ENCODE assay signal across 1 cellular context in genomic region chr2:162343824-162344616, GRCh38.
TF ChIP-seq lines count a peak whose summit lies in the region.

TSS of gene GCA (plus strand) at chr2:162344132. CDS start at chr2:162344249, 117 bp downstream.

TF ChIP-seq in HepG2, 621 proteins besides CTCF, POLR2A, EP300 and RAD21 (continued from another document and continues in another):
- TF ChIP-seq HNF1A (IDR thresholded peaks at IDR 0.05; ENCODE audit: low read depth), result no peak
- TF ChIP-seq HNF1A (CRISPR knock-in tag; IDR thresholded peaks at IDR 0.05; ENCODE audit: borderline replicate concordance), result peak; percentile 27; the same call in 1 of the 2 replicates
- peak; percentile 89 for TF ChIP-seq XRCC5 (optimal IDR thresholded peaks at IDR 0.05; ENCODE audit: low read length)
- peak; percentile 14; the same call in 1 of the 2 replicates for TF ChIP-seq BHLHE40 (IDR thresholded peaks at IDR 0.05; ENCODE audit: low read length)
- no peak for TF ChIP-seq ZSCAN22 (CRISPR knock-in tag; IDR thresholded peaks at IDR 0.05)
- TF ChIP-seq ARNTL (CRISPR knock-in tag; IDR thresholded peaks at IDR 0.05), result 0 out of 2 replicates have a peak, but pooled peaks have one; percentile 39
- peak; percentile 48; the same call in 1 of the 2 replicates for TF ChIP-seq HDAC2 (CRISPR knock-in tag; IDR thresholded peaks at IDR 0.05)
- peak; percentile 89 for TF ChIP-seq DMAP1 (CRISPR knock-in tag; IDR thresholded peaks at IDR 0.05)
- TF ChIP-seq TSC22D2 (CRISPR knock-in tag; IDR thresholded peaks at IDR 0.05; ENCODE audit: borderline replicate concordance), result 0 out of 2 replicates have a peak, but pooled peaks have one; percentile 27
- peak; percentile 8; the same call in 1 of the 2 replicates for TF ChIP-seq SOX5 (CRISPR knock-in tag; IDR thresholded peaks at IDR 0.05; ENCODE audit: borderline replicate concordance)
- no peak for TF ChIP-seq KDM4B (CRISPR knock-in tag; IDR thresholded peaks at IDR 0.05)
- no peak for TF ChIP-seq HNRNPUL1 (IDR thresholded peaks at IDR 0.05; ENCODE audit: low read depth, low read length)
- peak; percentile 89 for TF ChIP-seq PRDM15 (CRISPR knock-in tag; IDR thresholded peaks at IDR 0.05)
- TF ChIP-seq HINFP (CRISPR knock-in tag; IDR thresholded peaks at IDR 0.05; ENCODE audit: low read depth), result peak; percentile 97
- TF ChIP-seq CAMTA2 (CRISPR knock-in tag; IDR thresholded peaks at IDR 0.05; ENCODE audit: borderline replicate concordance), result peak; percentile 7; the same call in 1 of the 2 replicates
- TF ChIP-seq, protein P1, sequence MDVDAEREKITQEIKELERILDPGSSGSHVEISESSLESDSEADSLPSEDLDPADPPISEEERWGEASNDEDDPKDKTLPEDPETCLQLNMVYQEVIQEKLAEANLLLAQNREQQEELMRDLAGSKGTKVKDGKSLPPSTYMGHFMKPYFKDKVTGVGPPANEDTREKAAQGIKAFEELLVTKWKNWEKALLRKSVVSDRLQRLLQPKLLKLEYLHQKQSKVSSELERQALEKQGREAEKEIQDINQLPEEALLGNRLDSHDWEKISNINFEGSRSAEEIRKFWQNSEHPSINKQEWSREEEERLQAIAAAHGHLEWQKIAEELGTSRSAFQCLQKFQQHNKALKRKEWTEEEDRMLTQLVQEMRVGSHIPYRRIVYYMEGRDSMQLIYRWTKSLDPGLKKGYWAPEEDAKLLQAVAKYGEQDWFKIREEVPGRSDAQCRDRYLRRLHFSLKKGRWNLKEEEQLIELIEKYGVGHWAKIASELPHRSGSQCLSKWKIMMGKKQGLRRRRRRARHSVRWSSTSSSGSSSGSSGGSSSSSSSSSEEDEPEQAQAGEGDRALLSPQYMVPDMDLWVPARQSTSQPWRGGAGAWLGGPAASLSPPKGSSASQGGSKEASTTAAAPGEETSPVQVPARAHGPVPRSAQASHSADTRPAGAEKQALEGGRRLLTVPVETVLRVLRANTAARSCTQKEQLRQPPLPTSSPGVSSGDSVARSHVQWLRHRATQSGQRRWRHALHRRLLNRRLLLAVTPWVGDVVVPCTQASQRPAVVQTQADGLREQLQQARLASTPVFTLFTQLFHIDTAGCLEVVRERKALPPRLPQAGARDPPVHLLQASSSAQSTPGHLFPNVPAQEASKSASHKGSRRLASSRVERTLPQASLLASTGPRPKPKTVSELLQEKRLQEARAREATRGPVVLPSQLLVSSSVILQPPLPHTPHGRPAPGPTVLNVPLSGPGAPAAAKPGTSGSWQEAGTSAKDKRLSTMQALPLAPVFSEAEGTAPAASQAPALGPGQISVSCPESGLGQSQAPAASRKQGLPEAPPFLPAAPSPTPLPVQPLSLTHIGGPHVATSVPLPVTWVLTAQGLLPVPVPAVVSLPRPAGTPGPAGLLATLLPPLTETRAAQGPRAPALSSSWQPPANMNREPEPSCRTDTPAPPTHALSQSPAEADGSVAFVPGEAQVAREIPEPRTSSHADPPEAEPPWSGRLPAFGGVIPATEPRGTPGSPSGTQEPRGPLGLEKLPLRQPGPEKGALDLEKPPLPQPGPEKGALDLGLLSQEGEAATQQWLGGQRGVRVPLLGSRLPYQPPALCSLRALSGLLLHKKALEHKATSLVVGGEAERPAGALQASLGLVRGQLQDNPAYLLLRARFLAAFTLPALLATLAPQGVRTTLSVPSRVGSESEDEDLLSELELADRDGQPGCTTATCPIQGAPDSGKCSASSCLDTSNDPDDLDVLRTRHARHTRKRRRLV (CRISPR knock-in tag; IDR thresholded peaks at IDR 0.05), result peak; percentile 67
- TF ChIP-seq, protein P2, sequence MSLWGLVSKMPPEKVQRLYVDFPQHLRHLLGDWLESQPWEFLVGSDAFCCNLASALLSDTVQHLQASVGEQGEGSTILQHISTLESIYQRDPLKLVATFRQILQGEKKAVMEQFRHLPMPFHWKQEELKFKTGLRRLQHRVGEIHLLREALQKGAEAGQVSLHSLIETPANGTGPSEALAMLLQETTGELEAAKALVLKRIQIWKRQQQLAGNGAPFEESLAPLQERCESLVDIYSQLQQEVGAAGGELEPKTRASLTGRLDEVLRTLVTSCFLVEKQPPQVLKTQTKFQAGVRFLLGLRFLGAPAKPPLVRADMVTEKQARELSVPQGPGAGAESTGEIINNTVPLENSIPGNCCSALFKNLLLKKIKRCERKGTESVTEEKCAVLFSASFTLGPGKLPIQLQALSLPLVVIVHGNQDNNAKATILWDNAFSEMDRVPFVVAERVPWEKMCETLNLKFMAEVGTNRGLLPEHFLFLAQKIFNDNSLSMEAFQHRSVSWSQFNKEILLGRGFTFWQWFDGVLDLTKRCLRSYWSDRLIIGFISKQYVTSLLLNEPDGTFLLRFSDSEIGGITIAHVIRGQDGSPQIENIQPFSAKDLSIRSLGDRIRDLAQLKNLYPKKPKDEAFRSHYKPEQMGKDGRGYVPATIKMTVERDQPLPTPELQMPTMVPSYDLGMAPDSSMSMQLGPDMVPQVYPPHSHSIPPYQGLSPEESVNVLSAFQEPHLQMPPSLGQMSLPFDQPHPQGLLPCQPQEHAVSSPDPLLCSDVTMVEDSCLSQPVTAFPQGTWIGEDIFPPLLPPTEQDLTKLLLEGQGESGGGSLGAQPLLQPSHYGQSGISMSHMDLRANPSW (CRISPR knock-in tag; IDR thresholded peaks at IDR 0.05; ENCODE audit: borderline replicate concordance), result peak; percentile 81; the same call in 1 of the 2 replicates
- TF ChIP-seq SP1 (IDR thresholded peaks at IDR 0.05), result peak; percentile 81
- peak; percentile 94 for TF ChIP-seq SP1 (CRISPR knock-in tag; IDR thresholded peaks at IDR 0.05)
- TF ChIP-seq, protein P3, sequence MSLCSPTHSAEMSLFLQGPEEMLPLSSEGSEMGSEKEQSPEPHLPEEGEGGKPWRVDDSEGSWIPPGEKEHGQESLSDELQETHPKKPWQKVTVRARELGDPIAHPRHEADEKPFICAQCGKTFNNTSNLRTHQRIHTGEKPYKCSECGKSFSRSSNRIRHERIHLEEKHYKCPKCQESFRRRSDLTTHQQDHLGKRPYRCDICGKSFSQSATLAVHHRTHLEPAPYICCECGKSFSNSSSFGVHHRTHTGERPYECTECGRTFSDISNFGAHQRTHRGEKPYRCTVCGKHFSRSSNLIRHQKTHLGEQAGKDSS (CRISPR knock-in tag; IDR thresholded peaks at IDR 0.05; ENCODE audit: borderline replicate concordance, low read depth), result peak; percentile 82; the same call in 1 of the 2 replicates
- no peak for TF ChIP-seq PCBP2 (optimal IDR thresholded peaks at IDR 0.05; ENCODE audit: low read depth, low read length, poor library complexity, severe bottlenecking)
- TF ChIP-seq ZNF614 (CRISPR knock-in tag; IDR thresholded peaks at IDR 0.05; ENCODE audit: borderline replicate concordance), result peak; percentile 82; the same call in 1 of the 2 replicates
- no peak for TF ChIP-seq NR2F1 (CRISPR knock-in tag; IDR thresholded peaks at IDR 0.05)
- TF ChIP-seq ZNF792 (CRISPR knock-in tag; IDR thresholded peaks at IDR 0.05), result peak; percentile 73; the same call in 1 of the 2 replicates
- TF ChIP-seq ATM (IDR thresholded peaks at IDR 0.05; ENCODE audit: borderline replicate concordance), result no peak
- TF ChIP-seq TOPORS (CRISPR knock-in tag; IDR thresholded peaks at IDR 0.05), result peak; percentile 86; the same call in 1 of the 2 replicates
- peak; percentile 75 for TF ChIP-seq ZBTB7B (CRISPR knock-in tag; IDR thresholded peaks at IDR 0.05)
- TF ChIP-seq ATF4 (CRISPR knock-in tag; IDR thresholded peaks at IDR 0.05), result peak in 1 of 2 experiments; percentile 59; a peak in 1 of 4 replicates
- TF ChIP-seq PRDM10 (CRISPR knock-in tag; IDR thresholded peaks at IDR 0.05; ENCODE audit: low read depth), result peak; percentile 74; the same call in 1 of the 2 replicates
- TF ChIP-seq BORCS8-MEF2B (CRISPR knock-in tag; IDR thresholded peaks at IDR 0.05), result peak; percentile 93
